ENCODE assay signal across 20 cellular contexts in the genomic region with DNA sequence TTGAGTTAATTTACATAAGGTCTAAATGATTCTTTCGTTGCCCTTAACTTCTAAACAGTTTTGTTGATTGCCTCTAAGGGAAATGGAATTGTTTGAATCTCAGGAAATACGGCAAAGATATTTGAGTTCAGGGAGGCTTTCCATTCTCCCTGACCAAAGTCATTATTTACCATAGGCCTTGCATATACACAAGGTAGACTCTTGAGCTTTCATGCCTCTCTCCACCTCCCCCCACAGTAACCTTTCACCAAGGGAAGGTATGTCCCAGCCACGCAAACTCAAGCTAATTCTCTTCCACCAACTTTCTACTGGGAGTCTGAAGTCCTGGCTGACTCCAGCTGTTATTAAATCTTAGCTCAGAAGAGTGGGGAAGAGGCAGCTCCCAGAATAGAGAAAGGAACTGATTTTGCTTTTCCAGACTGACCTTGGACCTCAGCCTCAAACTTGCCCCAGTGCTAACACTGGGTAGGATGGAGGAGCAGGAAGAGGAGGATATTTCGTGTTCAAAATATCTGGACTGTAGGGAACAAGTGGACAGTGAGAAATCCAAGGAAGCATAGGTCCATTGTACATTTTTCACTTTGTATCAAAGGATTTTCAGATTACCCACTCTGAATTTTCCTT. TPM values are rescaled to one million over a fixed set of nuclear protein-coding genes. Genes with fewer than 3 reads are reported as not detected.
"Had no signal": no experiment of that assay in that cellular context is flagged by ENCODE, and none has a peak within 500 bp of the region (broad histone marks: within the 10 kb centered on the region; RNA-seq: fewer than 3 reads in every experiment).

No MANE protein-coding gene starts in this region.

- H3K27ac ChIP-seq: epithelial cell of prostate, esophagus muscularis mucosa, gastroesophageal sphincter, parathyroid adenoma, psoas muscle, spleen, tibial artery had no signal

- H3K27ac Mint-ChIP-seq: naive thymus-derived CD4-positive, alpha-beta T cell; stimulated activated memory B cell treated with anti-CD40 and anti-IgM and Interleukin-4, amounts not matched to agents 10 μg/mL and 1 μg/mL and 100 μg/mL, for 72 hours; stimulated activated naive CD8-positive, alpha-beta T cell treated with anti-CD3 and anti-CD28 coated beads, Interleukin-15, Interleukin-2, amounts not matched to agents 100 ng/mL and 50 ng/mL, for 24 hours had no signal

- H3K36me3 Mint-ChIP-seq: naive thymus-derived CD4-positive, alpha-beta T cell; stimulated activated memory B cell treated with anti-CD40 and anti-IgM and Interleukin-4, amounts not matched to agents 10 μg/mL and 1 μg/mL and 100 μg/mL, for 72 hours had no signal

- H3K79me2 ChIP-seq: parathyroid adenoma had no signal

- H3K9me3 ChIP-seq: esophagus muscularis mucosa, gastroesophageal sphincter, psoas muscle, spleen, tibial artery had no signal

- H3K4me1 ChIP-seq: parathyroid adenoma, psoas muscle, spleen had no signal

- H3K4me3 Mint-ChIP-seq: naive thymus-derived CD4-positive, alpha-beta T cell; stimulated activated memory B cell treated with anti-CD40 and anti-IgM and Interleukin-4, amounts not matched to agents 10 μg/mL and 1 μg/mL and 100 μg/mL, for 72 hours; stimulated activated naive CD8-positive, alpha-beta T cell treated with anti-CD3 and anti-CD28 coated beads, Interleukin-15, Interleukin-2, amounts not matched to agents 100 ng/mL and 50 ng/mL, for 24 hours had no signal

- H3K4me3 ChIP-seq: psoas muscle, spleen, tibial artery had no signal

- DNase-seq: effector memory CD4-positive, alpha-beta T cell; kidney glomerular epithelial cell; mesendoderm; naive thymus-derived CD4-positive, alpha-beta T cell; occipital lobe; psoas muscle; retina; spleen; stimulated activated CD4-positive, alpha-beta T cell treated with anti-CD3 and anti-CD28 coated beads, Interleukin-15, amount 100 ng/mL, for 24 hours; stimulated activated CD4-positive, alpha-beta T cell treated with anti-CD3 and anti-CD28 coated beads, Interleukin-1b, Interleukin-23, amount 100 ng/mL, for 48 hours; stimulated activated CD4-positive, alpha-beta T cell treated with anti-CD3 and anti-CD28 coated beads, Interleukin-4, amount 100 ng/mL, for 24 hours; tibial artery had no signal

- H3K27me3 Mint-ChIP-seq: stimulated activated memory B cell treated with anti-CD40 and anti-IgM and Interleukin-4, amounts not matched to agents 10 μg/mL and 1 μg/mL and 100 μg/mL, for 72 hours had no signal

- H3K36me3 ChIP-seq: esophagus muscularis mucosa, gastroesophageal sphincter, spleen, tibial artery had no signal

- H3K27me3 ChIP-seq: esophagus muscularis mucosa, gastroesophageal sphincter, tibial artery had no signal

- ATAC-seq: gastroesophageal sphincter; naive thymus-derived CD4-positive, alpha-beta T cell; psoas muscle; stimulated activated memory B cell treated with anti-CD40 and anti-IgM and Interleukin-4, amounts not matched to agents 10 μg/mL and 1 μg/mL and 100 μg/mL, for 72 hours had no signal

- H3K9me3 Mint-ChIP-seq: stimulated activated memory B cell treated with anti-CD40 and anti-IgM and Interleukin-4, amounts not matched to agents 10 μg/mL and 1 μg/mL and 100 μg/mL, for 72 hours; stimulated activated naive CD8-positive, alpha-beta T cell treated with anti-CD3 and anti-CD28 coated beads, Interleukin-15, Interleukin-2, amounts not matched to agents 100 ng/mL and 50 ng/mL, for 24 hours had no signal

RNA-seq across cellular contexts. Expression of a gene that starts 1.4 kb away (rescaled TPM):
- total RNA-seq: lung microvascular endothelial cell; mononuclear cell; naive thymus-derived CD4-positive, alpha-beta T cell; spleen had no signal
- polyA plus RNA-seq: naive thymus-derived CD4-positive, alpha-beta T cell had no signal
